Comparison of ENCODE assay signal across 17 cellular contexts in the genomic region with DNA sequence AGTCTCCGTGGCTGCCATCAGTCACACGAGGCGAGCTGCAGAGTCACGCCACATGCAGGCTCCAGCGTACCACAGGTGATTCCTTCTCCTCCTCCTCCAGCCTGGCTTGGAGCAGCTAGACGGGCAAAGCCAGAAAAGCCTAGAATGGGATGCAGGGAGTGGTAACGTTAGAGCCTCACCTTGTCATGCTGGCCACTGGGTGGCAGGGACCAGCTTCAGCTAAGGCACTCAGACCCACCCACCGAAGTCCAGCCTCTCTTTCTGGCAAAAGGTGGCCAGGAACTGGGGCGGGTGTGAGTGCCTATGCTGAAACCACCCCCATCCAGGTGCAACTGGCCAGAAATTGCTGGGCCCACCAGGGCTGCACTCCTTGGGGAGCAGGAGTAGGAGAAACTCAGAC. TPM values are rescaled to one million over a fixed set of nuclear protein-coding genes. Genes with fewer than 3 reads are reported as not detected.
"Had no signal": no experiment of that assay in that cellular context is flagged by ENCODE, and none has a peak within 500 bp of the region (broad histone marks: within the 10 kb centered on the region; RNA-seq: fewer than 3 reads in every experiment).

No MANE protein-coding gene starts in this region.

RNA-seq across cellular contexts. Expression of a gene that starts 1.3 kb away (rescaled TPM):
- total RNA-seq: heart left ventricle; kidney epithelial cell; left ventricle myocardium inferior; lower leg skin; mucosa of descending colon; myocyte; naive thymus-derived CD4-positive, alpha-beta T cell; natural killer cell treated with Interleukin-12 subunit alpha and Interleukin-12 subunit beta and Interleukin-15 and Interleukin-18, amount 100 ng/mL, for 72 hours; osteoblast; psoas muscle; sigmoid colon; temporal lobe; tibial nerve; upper lobe of left lung; urinary bladder; vagina had no signal
- polyA plus RNA-seq: heart left ventricle, psoas muscle, sigmoid colon, small intestine, urinary bladder had no signal

RNA-seq across cellular contexts. Expression of a gene that starts 17.2 kb away (rescaled TPM):
- total RNA-seq: psoas muscle had no signal
- polyA plus RNA-seq: naive thymus-derived CD4-positive, alpha-beta T cell had no signal
